ENCODE assay signal across 21 cellular contexts in the genomic region with DNA sequence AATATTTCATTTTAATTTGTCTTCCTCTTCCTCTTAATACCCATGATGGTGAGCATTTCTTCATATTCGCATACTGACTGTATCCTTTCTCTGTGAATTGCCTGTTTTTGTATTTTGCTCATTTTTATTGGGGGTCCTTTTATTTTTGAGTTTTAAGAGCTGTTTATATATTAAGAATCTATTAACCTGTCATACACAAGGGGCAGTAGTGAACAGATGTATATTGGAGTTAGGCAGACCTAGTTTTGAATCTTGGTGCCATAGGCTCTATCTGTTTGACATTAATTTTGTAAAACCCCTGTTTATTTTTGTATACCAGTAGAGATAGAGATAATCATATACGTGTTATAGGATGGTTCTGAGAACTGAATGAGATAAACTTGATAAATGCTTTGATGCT. TPM values are rescaled to one million over a fixed set of nuclear protein-coding genes. Genes with fewer than 3 reads are reported as not detected.
"Had no signal": no experiment of that assay in that cellular context is flagged by ENCODE, and none has a peak within 500 bp of the region (broad histone marks: within the 10 kb centered on the region; RNA-seq: fewer than 3 reads in every experiment).

No MANE protein-coding gene starts in this region.

- H3K4me3 Mint-ChIP-seq: activated CD4-positive, alpha-beta memory T cell treated with anti-CD3 and anti-CD28 coated beads, Interleukin-2, amount 10 ng/mL, durations not matched to agents 7 days and 5 days; activated CD4-positive, alpha-beta T cell treated with anti-CD3 and anti-CD28 coated beads for 36 hours; activated T-cell treated with anti-CD3 and anti-CD28 coated beads, Interleukin-2, amount 50 U/mL, for 72 hours; central memory CD8-positive, alpha-beta T cell; nephron progenitor cell; stimulated activated naive B cell treated with anti-CD40 and anti-IgM and Interleukin-4, amounts not matched to agents 10 μg/mL and 1 μg/mL and 100 μg/mL, for 72 hours had no signal

- H3K27me3 ChIP-seq: tibial nerve had no signal

- H3K36me3 Mint-ChIP-seq: stimulated activated naive B cell treated with anti-CD40 and anti-IgM and Interleukin-4, amounts not matched to agents 10 μg/mL and 1 μg/mL and 100 μg/mL, for 72 hours had no signal

- H3K9me3 ChIP-seq: heart left ventricle, psoas muscle, tibial nerve had no signal

- DNase-seq: activated CD4-positive, alpha-beta memory T cell treated with anti-CD3 and anti-CD28 coated beads, Interleukin-2, amount 10 ng/mL, durations not matched to agents 7 days and 5 days; activated CD4-positive, alpha-beta T cell treated with anti-CD3 and anti-CD28 coated beads for 36 hours; activated gamma-delta T cell treated with Interleukin-2 at 50 U/mL for 16 hours; activated T-cell treated with anti-CD3 and anti-CD28 coated beads, Interleukin-2, amount 50 U/mL, for 72 hours; aorta; heart left ventricle; left ventricle myocardium superior; mesendoderm; nephron progenitor cell; psoas muscle; stimulated activated CD4-positive, alpha-beta T cell treated with anti-CD3 and anti-CD28 coated beads, Interleukin-2, amount 100 ng/mL, for 24 hours; stimulated activated naive B cell treated with anti-CD40 and anti-IgM and Interleukin-4, amounts not matched to agents 10 μg/mL and 1 μg/mL and 100 μg/mL, for 72 hours; WERI-Rb-1 had no signal

- H3K27ac ChIP-seq: esophagus muscularis mucosa, heart left ventricle, psoas muscle, tibial nerve, WERI-Rb-1 had no signal

- H3K4me3 ChIP-seq: esophagus muscularis mucosa, heart left ventricle, psoas muscle, tibial nerve had no signal

- H3K4me1 Mint-ChIP-seq: nephron progenitor cell had no signal

- H3K36me3 ChIP-seq: esophagus muscularis mucosa, heart left ventricle, tibial nerve, WERI-Rb-1 had no signal

- H3K9me3 Mint-ChIP-seq: activated CD4-positive, alpha-beta memory T cell treated with anti-CD3 and anti-CD28 coated beads, Interleukin-2, amount 10 ng/mL, durations not matched to agents 7 days and 5 days; activated T-cell treated with anti-CD3 and anti-CD28 coated beads, Interleukin-2, amount 50 U/mL, for 72 hours; central memory CD8-positive, alpha-beta T cell; stimulated activated naive B cell treated with anti-CD40 and anti-IgM and Interleukin-4, amounts not matched to agents 10 μg/mL and 1 μg/mL and 100 μg/mL, for 72 hours had no signal

- H3K27ac Mint-ChIP-seq: activated CD4-positive, alpha-beta memory T cell treated with anti-CD3 and anti-CD28 coated beads, Interleukin-2, amount 10 ng/mL, durations not matched to agents 7 days and 5 days; activated CD4-positive, alpha-beta T cell treated with anti-CD3 and anti-CD28 coated beads for 36 hours; activated T-cell treated with anti-CD3 and anti-CD28 coated beads, Interleukin-2, amount 50 U/mL, for 72 hours; nephron progenitor cell; stimulated activated naive B cell treated with anti-CD40 and anti-IgM and Interleukin-4, amounts not matched to agents 10 μg/mL and 1 μg/mL and 100 μg/mL, for 72 hours had no signal

- H3K4me1 ChIP-seq: esophagus muscularis mucosa, heart left ventricle, psoas muscle, tibial nerve had no signal

RNA-seq across cellular contexts. Expression of gene WFDC5, which starts 3.1 kb away (rescaled TPM):
- total RNA-seq: aorta, dermis microvascular lymphatic vessel endothelial cell, esophagus muscularis mucosa, frontal cortex, heart left ventricle, left ventricle myocardium superior, omental fat pad, psoas muscle, sciatic nerve, subcutaneous adipose tissue, tibial nerve had no signal
- polyA plus RNA-seq: aorta, heart left ventricle, psoas muscle had no signal

RNA-seq across cellular contexts. Expression of gene WFDC12, which starts 6.2 kb away (rescaled TPM):
- total RNA-seq: activated CD4-positive, alpha-beta memory T cell treated with anti-CD3 and anti-CD28 coated beads, Interleukin-2, amount 10 ng/mL, durations not matched to agents 7 days and 5 days; activated CD4-positive, alpha-beta T cell treated with anti-CD3 and anti-CD28 coated beads for 36 hours; activated T-cell treated with anti-CD3 and anti-CD28 coated beads, Interleukin-2, amount 50 U/mL, for 72 hours; aorta; dermis microvascular lymphatic vessel endothelial cell; esophagus muscularis mucosa; frontal cortex; heart left ventricle; left ventricle myocardium superior; omental fat pad; psoas muscle; sciatic nerve; subcutaneous adipose tissue; tibial nerve had no signal
- polyA plus RNA-seq: aorta, heart left ventricle, psoas muscle had no signal

RNA-seq across cellular contexts. Expression of gene KCNS1, which starts 17.1 kb away (rescaled TPM):
- total RNA-seq: aorta, left ventricle myocardium superior, psoas muscle, sciatic nerve, subcutaneous adipose tissue had no signal
- polyA plus RNA-seq: aorta had no signal

RNA-seq across cellular contexts. Expression of gene PI3, which starts 56.7 kb away (rescaled TPM):
- total RNA-seq: activated CD4-positive, alpha-beta memory T cell treated with anti-CD3 and anti-CD28 coated beads, Interleukin-2, amount 10 ng/mL, durations not matched to agents 7 days and 5 days; activated CD4-positive, alpha-beta T cell treated with anti-CD3 and anti-CD28 coated beads for 36 hours; activated T-cell treated with anti-CD3 and anti-CD28 coated beads, Interleukin-2, amount 50 U/mL, for 72 hours; dermis microvascular lymphatic vessel endothelial cell; frontal cortex; subcutaneous adipose tissue; tibial nerve had no signal
